ENCODE assay signal across 12 cellular contexts in genomic region chrX:91435465-91435864, GRCh38. TPM values are rescaled to one million over a fixed set of nuclear protein-coding genes. Genes with fewer than 3 reads are reported as not detected.
DNase-seq lines count a peak whose midpoint lies in the region; ATAC-seq and TF ChIP-seq lines count a peak whose summit lies in the region.
"Had no signal": no experiment of that assay in that cellular context is flagged by ENCODE, and none has a peak within 500 bp of the region (broad histone marks: within the 10 kb centered on the region; RNA-seq: fewer than 3 reads in every experiment).

No MANE protein-coding gene starts in this region.

- intact Hi-C loops in adrenal gland (cut with DNase I): no loop called here

- TF ChIP-seq POLR2A in adrenal gland (IDR thresholded peaks at IDR 0.05): no peak

- no peaks in the 10 kb centered on the region for H3K27me3 ChIP-seq in adrenal gland
- H3K27me3 ChIP-seq in hepatocyte: no peaks in the 10 kb centered on the region
- H3K27me3 ChIP-seq in BE2C: no peaks in the 10 kb centered on the region

- peak overlapping the region in 2 of 4 donors; percentile 33 to 51 for H3K4me3 ChIP-seq in adrenal gland
- H3K4me3 ChIP-seq in hepatocyte: peak overlapping the region; percentile 36
- peak overlapping the region; percentile 41 for H3K4me3 ChIP-seq in retinal pigment epithelial cell (ENCODE audit: low read length)
- no peak overlapping the region for H3K4me3 ChIP-seq in BE2C (ENCODE audit: low read depth, low read length)

- no peaks in the 10 kb centered on the region for H3K4me1 ChIP-seq in adrenal gland (replicated peaks in 1 of 2)
- no peaks in the 10 kb centered on the region for H3K4me1 ChIP-seq in hepatocyte (ENCODE audit: insufficient read depth)
- H3K4me1 ChIP-seq in BE2C: no peaks in the 10 kb centered on the region

- no peaks in the 10 kb centered on the region for H4K20me1 ChIP-seq in hepatocyte (ENCODE audit: insufficient read depth, poor library complexity, severe bottlenecking)

- H3K9me2 ChIP-seq in hepatocyte (replicated peaks; ENCODE audit: insufficient read depth): no peaks in the 10 kb centered on the region

- H3K36me3 ChIP-seq in adrenal gland (replicated peaks in 1 of 2) (no peaks in the 10 kb centered on the region), hepatocyte (replicated peaks; ENCODE audit: insufficient read depth, low read depth) (no peaks in the 10 kb centered on the region), BE2C (no peaks in the 10 kb centered on the region)

- WGBS in adrenal gland, 4 donors: 14 to 35% (median 23%) methylated on average over 12 to 14 of the region's 14 CpGs
- WGBS in hepatocyte (ENCODE audit: low lambda C conversion rate, missing lambda C conversion rate): 73% methylated on average over 14 of the region's 14 CpGs

- ATAC-seq in HG03108 (IDR thresholded peaks at IDR 0.05; ENCODE audit: unreplicated experiment): no peak
- ATAC-seq: naive thymus-derived CD4-positive, alpha-beta T cell had no signal

- no peak for TF ChIP-seq CTCF in adrenal gland (IDR thresholded peaks at IDR 0.05)
- no peak for TF ChIP-seq CTCF in hepatocyte (IDR thresholded peaks at IDR 0.05; ENCODE audit: poor library complexity)
- TF ChIP-seq CTCF in retinal pigment epithelial cell (conservative IDR thresholded peaks at IDR 0.05; ENCODE audit: low read depth, low read length): no peak
- TF ChIP-seq CTCF in BE2C (IDR thresholded peaks at IDR 0.05; ENCODE audit: low read depth, low read length): no peak

- DNase-seq in Ammon's horn (ENCODE audit: low spot score) (peak; percentile 7), adrenal gland (peak; percentile 23 to 56 (median 36)), hepatocyte (ENCODE audit: low spot score) (peak; percentile 6), retinal pigment epithelial cell (ENCODE audit: low read depth) (no peak), BE2C (no peak), UCSD-AML1 (lab: John Stamatoyannopoulos, UW; ENCODE audit: unreplicated experiment) (no peak), epidermal melanocyte (ENCODE audit: insufficient read length, low spot score) (no peak)
- DNase-seq: CD4-positive, CD25-positive, alpha-beta regulatory T cell; effector CD8-positive, alpha-beta T cell; naive thymus-derived CD4-positive, alpha-beta T cell had no signal

- peak overlapping the region; percentile 83 for H3K4me2 ChIP-seq in hepatocyte

- H3K79me2 ChIP-seq in hepatocyte: peaks cover 15% of the 10 kb centered on the region

- peak overlapping the region; percentile 93 for H2AFZ ChIP-seq in hepatocyte

- H3K27ac ChIP-seq in adrenal gland (peak overlapping the region; percentile 60 to 94 (median 85)), hepatocyte (peak overlapping the region; percentile 92)
- H3K27ac ChIP-seq: SK-N-MC had no signal

- H3K9me3 ChIP-seq in adrenal gland (replicated peaks in 1 of 3) (no peaks in the 10 kb centered on the region), hepatocyte (ENCODE audit: low read depth) (no peaks in the 10 kb centered on the region), BE2C (no peaks in the 10 kb centered on the region)

RNA-seq across cellular contexts. Expression of gene PABPC5, which starts 0.8 kb away (rescaled TPM):
- total RNA-seq in adrenal gland (10 to 100 TPM in 4 of 8 donors, 1 to 10 TPM in 4; 4.7 to 18.6 (median 11.4) TPM), hepatocyte (5.4 and 7.1 TPM in 2 replicates)
- polyA plus RNA-seq in adrenal gland (1 to 10 TPM; 2.7 to 8.7 (median 3.3) TPM), hepatocyte (2.2 and 2.8 TPM in 2 replicates)
- polyA plus RNA-seq in BE2C (2012; ENCODE audit: insufficient read depth, insufficient read length, low read depth): not detected
- total RNA-seq: CD4-positive, CD25-positive, alpha-beta regulatory T cell; naive thymus-derived CD4-positive, alpha-beta T cell had no signal
- polyA plus RNA-seq: CD4-positive, CD25-positive, alpha-beta regulatory T cell; naive thymus-derived CD4-positive, alpha-beta T cell had no signal

Comparison
In these comparisons a context has a peak if more than half of its experiments do, and no peak if none do; other contexts are left out.
1. DNase-seq: peak in Ammon's horn (single experiment), adrenal gland (7 of 7) and hepatocyte (single experiment); none in retinal pigment epithelial cell (single experiment), BE2C (single experiment), UCSD-AML1 (single experiment) and epidermal melanocyte (single experiment).